ENCODE assay signal across 1 cellular context in the genomic region with DNA sequence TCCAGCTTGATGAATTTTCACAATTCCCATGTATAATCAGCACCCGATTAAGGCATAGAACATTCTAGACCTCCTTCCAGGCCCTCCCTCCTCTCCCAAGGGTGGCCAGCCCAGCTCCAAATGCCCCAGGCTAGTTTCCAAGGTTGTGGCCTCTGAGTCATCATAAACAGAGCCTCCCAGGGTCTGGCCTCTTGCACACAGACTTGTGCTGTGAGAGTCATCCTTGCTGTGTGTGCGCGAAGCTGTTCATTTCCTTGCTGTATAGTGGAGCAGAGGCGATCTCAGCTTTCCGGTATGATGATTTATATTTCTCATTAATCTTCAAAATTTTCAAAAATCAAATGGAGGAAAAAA.
TF ChIP-seq lines count a peak whose summit lies in the region.

No MANE protein-coding gene starts in this region.

TF ChIP-seq in HEK293, 187 proteins besides CTCF, POLR2A, EP300 and RAD21 (continued from another document):
- TF ChIP-seq, protein P1, sequence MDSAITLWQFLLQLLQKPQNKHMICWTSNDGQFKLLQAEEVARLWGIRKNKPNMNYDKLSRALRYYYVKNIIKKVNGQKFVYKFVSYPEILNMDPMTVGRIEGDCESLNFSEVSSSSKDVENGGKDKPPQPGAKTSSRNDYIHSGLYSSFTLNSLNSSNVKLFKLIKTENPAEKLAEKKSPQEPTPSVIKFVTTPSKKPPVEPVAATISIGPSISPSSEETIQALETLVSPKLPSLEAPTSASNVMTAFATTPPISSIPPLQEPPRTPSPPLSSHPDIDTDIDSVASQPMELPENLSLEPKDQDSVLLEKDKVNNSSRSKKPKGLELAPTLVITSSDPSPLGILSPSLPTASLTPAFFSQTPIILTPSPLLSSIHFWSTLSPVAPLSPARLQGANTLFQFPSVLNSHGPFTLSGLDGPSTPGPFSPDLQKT (IDR thresholded peaks at IDR 0.05; ENCODE audit: borderline replicate concordance, low read depth, low read length) = no peak
- TF ChIP-seq ZNF777 (tag by site-specific recombination; IDR thresholded peaks at IDR 0.05; ENCODE audit: borderline replicate concordance) (no peak), ZFP41 (tag by site-specific recombination; IDR thresholded peaks at IDR 0.05; ENCODE audit: borderline replicate concordance) (no peak)
TF ChIP-seq in HEK293: peak in this region for 7.
